ENCODE assay signal across 13 cellular contexts in genomic region chr5:139678751-139679750, GRCh38. TPM values are rescaled to one million over a fixed set of nuclear protein-coding genes. Genes with fewer than 3 reads are reported as not detected.
DNase-seq lines count a peak whose midpoint lies in the region; ATAC-seq and TF ChIP-seq lines count a peak whose summit lies in the region.
"Had no signal": no experiment of that assay in that cellular context is flagged by ENCODE, and none has a peak within 500 bp of the region (broad histone marks: within the 10 kb centered on the region; RNA-seq: fewer than 3 reads in every experiment).

No MANE protein-coding gene starts in this region.

- H3K4me2 ChIP-seq in HCT116 (ENCODE audit: low read length), result no peak overlapping the region

- in situ Hi-C loops in astrocyte of the spinal cord (cut with HindIII; ENCODE audit: low sequenced_read_pairs), result no loop called here

- RAD21 ChIA-PET in HCT116 (lab: Charles Lee; ENCODE audit: low non-redundant PET in 1 of 2, low total read pairs in 2 of 2, uncharacterized antibody in 2 of 2, unreplicated experiment in 2 of 2), result interaction anchor here in 1 of 2 experiments (0.7 kb wide), 1 partner anchor 40 kb away, joined by 3 read pairs; no protein-coding TSS in a partner anchor

- H3K79me2 ChIP-seq in HCT116 (ENCODE audit: insufficient read depth, low read length), result peaks cover 28% of the 10 kb centered on the region

- no peak overlapping the region for H2AFZ ChIP-seq in HCT116 (ENCODE audit: low read depth, low read length, poor library complexity, severe bottlenecking)

- H3K9me3 ChIP-seq in HCT116 (ENCODE audit: control insufficient read depth in 1 of 2, insufficient read depth in 1 of 2, low read depth in 1 of 2, low read length in 2 of 2), result no peaks in the 10 kb centered on the region
- no peaks in the 10 kb centered on the region for H3K9me3 ChIP-seq in prostate gland
- H3K9me3 ChIP-seq: Peyer's patch had no signal

- no peak overlapping the region for H3K9ac ChIP-seq in HCT116 (ENCODE audit: low read length)

- TF ChIP-seq POLR2A in HCT116 (IDR thresholded peaks at IDR 0.05; ENCODE audit: borderline replicate concordance, extremely low read depth, insufficient read depth, insufficient read length) (no peak), prostate gland (IDR thresholded peaks at IDR 0.05) (no peak)

- no peaks in the 10 kb centered on the region for H3K27me3 ChIP-seq in HCT116 (ENCODE audit: insufficient read depth, low read length)
- H3K27me3 ChIP-seq in prostate gland (replicated peaks; ENCODE audit: insufficient read depth), result no peaks in the 10 kb centered on the region
- H3K27me3 ChIP-seq: Peyer's patch had no signal

- H3K4me1 ChIP-seq in HCT116 (ENCODE audit: control insufficient read depth in 1 of 2, insufficient read depth in 2 of 2, low read length in 2 of 2), result peaks cover 17 to 27% of the 10 kb centered on the region in 2 experiments; a peak in 3 of 4 replicates
- no peaks in the 10 kb centered on the region for H3K4me1 ChIP-seq in prostate gland (replicated peaks)

- POLR2A ChIA-PET in HCT116 (lab: Charles Lee), result no interaction called here
- POLR2A ChIA-PET in GM10248 (lab: Yijun Ruan, JAX), result no interaction called here

- no peaks in the 10 kb centered on the region for H3K9me2 ChIP-seq in HCT116 (ENCODE audit: insufficient read depth)

- H3K4me3 Mint-ChIP-seq in immature natural killer cell, result peak overlapping the region in 4 of 5 donors; percentile 14 to 68 (median 49)
- no peak overlapping the region for H3K4me3 Mint-ChIP-seq in stimulated activated memory B cell treated with anti-CD40 and anti-IgM and Interleukin-4, amounts not matched to agents 10 μg/mL and 1 μg/mL and 100 μg/mL, for 72 hours
- H3K4me3 Mint-ChIP-seq in activated naive CD8-positive, alpha-beta T cell treated with anti-CD3 and anti-CD28 coated beads for 36 hours, result no peak overlapping the region

- H3K27ac Mint-ChIP-seq in immature natural killer cell, result peak overlapping the region; percentile 39 to 93 (median 74)
- peak overlapping the region; percentile 57 for H3K27ac Mint-ChIP-seq in stimulated activated memory B cell treated with anti-CD40 and anti-IgM and Interleukin-4, amounts not matched to agents 10 μg/mL and 1 μg/mL and 100 μg/mL, for 72 hours
- H3K27ac Mint-ChIP-seq in activated naive CD8-positive, alpha-beta T cell treated with anti-CD3 and anti-CD28 coated beads for 36 hours, result no peak overlapping the region

- peak; percentile 42; the same call in 1 of the 2 replicates for ATAC-seq in HCT116
- ATAC-seq in stimulated activated memory B cell treated with anti-CD40 and anti-IgM and Interleukin-4, amounts not matched to agents 10 μg/mL and 1 μg/mL and 100 μg/mL, for 72 hours, result no peak

- H4K20me1 ChIP-seq in HCT116 (ENCODE audit: insufficient read depth), result no peaks in the 10 kb centered on the region

- peaks cover 0 to 9% (median 2%) of the 10 kb centered on the region in 3 donors for H3K27me3 Mint-ChIP-seq in immature natural killer cell (ENCODE audit: low read depth in 3 of 3)
- H3K27me3 Mint-ChIP-seq in stimulated activated memory B cell treated with anti-CD40 and anti-IgM and Interleukin-4, amounts not matched to agents 10 μg/mL and 1 μg/mL and 100 μg/mL, for 72 hours, result no peaks in the 10 kb centered on the region
- H3K27me3 Mint-ChIP-seq in activated naive CD8-positive, alpha-beta T cell treated with anti-CD3 and anti-CD28 coated beads for 36 hours, result no peaks in the 10 kb centered on the region

- peaks cover 0 to 2% (median 0%) of the 10 kb centered on the region in 6 donors for H3K9me3 Mint-ChIP-seq in immature natural killer cell
- H3K9me3 Mint-ChIP-seq in stimulated activated memory B cell treated with anti-CD40 and anti-IgM and Interleukin-4, amounts not matched to agents 10 μg/mL and 1 μg/mL and 100 μg/mL, for 72 hours, result no peaks in the 10 kb centered on the region
- H3K9me3 Mint-ChIP-seq in activated naive CD8-positive, alpha-beta T cell treated with anti-CD3 and anti-CD28 coated beads for 36 hours, result no peaks in the 10 kb centered on the region

- no peak for DNase-seq in HCT116 (ENCODE audit: low read depth, low spot score)
- DNase-seq in astrocyte of the spinal cord (ENCODE audit: low read depth, low spot score), result peak; percentile 66
- DNase-seq in immature natural killer cell, result no peak
- DNase-seq in prostate gland (ENCODE audit: low spot score), result no peak
- no peak for DNase-seq in activated naive CD8-positive, alpha-beta T cell treated with anti-CD3 and anti-CD28 coated beads for 36 hours
- DNase-seq in GM10248 (ENCODE audit: extremely low spot score), result no peak
- DNase-seq in SK-N-DZ (ENCODE audit: low spot score), result no peak
- DNase-seq: activated CD4-positive, alpha-beta T cell treated with anti-CD3 and anti-CD28 coated beads for 48 hours; DMS153; NCI-H1417; Peyer's patch; stimulated activated CD4-positive, alpha-beta T cell treated with anti-CD3 and anti-CD28 coated beads, Interleukin-4, amount 100 ng/mL, for 4 hours had no signal

- TF ChIP-seq RAD21 in HCT116 (IDR thresholded peaks at IDR 0.05; ENCODE audit: low read depth), result no peak

- BruUV-seq in HCT116 (replicated peaks; lab: Mats Ljungman, UMichigan), result no TSS peak

- peaks cover 3 to 23% (median 11%) of the 10 kb centered on the region in 3 donors for H3K36me3 Mint-ChIP-seq in immature natural killer cell
- peaks cover 54% of the 10 kb centered on the region for H3K36me3 Mint-ChIP-seq in stimulated activated memory B cell treated with anti-CD40 and anti-IgM and Interleukin-4, amounts not matched to agents 10 μg/mL and 1 μg/mL and 100 μg/mL, for 72 hours
- H3K36me3 Mint-ChIP-seq in activated naive CD8-positive, alpha-beta T cell treated with anti-CD3 and anti-CD28 coated beads for 36 hours, result no peaks in the 10 kb centered on the region

- H3K27ac ChIP-seq in HCT116 (ENCODE audit: low read depth, low read length), result peak overlapping the region; percentile 46; the same call in 1 of the 2 replicates
- no peak overlapping the region for H3K27ac ChIP-seq in prostate gland

- CTCF ChIA-PET in HCT116 (lab: Charles Lee) (interaction anchor here (1.0 to 1.1 kb wide), 3 partner anchors 18 to 96 kb away, joined by 3 read pairs; no protein-coding TSS in a partner anchor), GM10248 (lab: Yijun Ruan, JAX) (interaction anchor here (0.8 to 5.6 kb wide), 7 partner anchors 8 to 87 kb away, joined by 3 to 35 read pairs (median 4); no protein-coding TSS in a partner anchor)

- H3K4me3 ChIP-seq in HCT116 (replicated peaks in 1 of 2; ENCODE audit: low read depth in 1 of 2, low read length in 2 of 2), result no peak overlapping the region
- H3K4me3 ChIP-seq in astrocyte of the spinal cord (ENCODE audit: low read depth, low read length), result no peak overlapping the region
- H3K4me3 ChIP-seq in prostate gland, result no peak overlapping the region
- H3K4me3 ChIP-seq: Peyer's patch had no signal

- H3K36me3 ChIP-seq in HCT116 (ENCODE audit: control insufficient read depth in 1 of 2, insufficient read depth in 2 of 2, low read length in 2 of 2) (peaks cover 0 to 6% of the 10 kb centered on the region in 2 experiments; a peak in 2 of 4 replicates), prostate gland (no peaks in the 10 kb centered on the region)

- WGBS in prostate gland, result 83% methylated on average over 17 of the region's 17 CpGs

- H3K4me1 Mint-ChIP-seq in immature natural killer cell, result peaks cover 67 to 81% of the 10 kb centered on the region in 2 donors
- H3K4me1 Mint-ChIP-seq in stimulated activated memory B cell treated with anti-CD40 and anti-IgM and Interleukin-4, amounts not matched to agents 10 μg/mL and 1 μg/mL and 100 μg/mL, for 72 hours, result peaks cover 72% of the 10 kb centered on the region
- peaks cover 2% of the 10 kb centered on the region for H3K4me1 Mint-ChIP-seq in activated naive CD8-positive, alpha-beta T cell treated with anti-CD3 and anti-CD28 coated beads for 36 hours

- TF ChIP-seq CTCF in HCT116 (IDR thresholded peaks at IDR 0.05 in 2 of 3, conservative IDR thresholded peaks at IDR 0.05 in 1 of 3; ENCODE audit: borderline replicate concordance in 1 of 3, insufficient read depth in 1 of 3, low read depth in 2 of 3, low read length in 2 of 3) (no peak), astrocyte of the spinal cord (IDR thresholded peaks at IDR 0.05; ENCODE audit: low read depth, low read length) (no peak), prostate gland (IDR thresholded peaks at IDR 0.05) (no peak), GM10248 (IDR thresholded peaks at IDR 0.05; ENCODE audit: control extremely low read depth, extremely low read depth, low read depth, missing control alignments) (no peak)

- intact Hi-C loops in HCT116 (cut with micrococcal nuclease), result no loop called here
- intact Hi-C loops in prostate gland (cut with DNase I), result no loop called here

TF ChIP-seq in HCT116, 20 proteins besides CTCF, POLR2A, EP300 and RAD21 (continues in another document):
- TF ChIP-seq SIN3A (IDR thresholded peaks at IDR 0.05; ENCODE audit: low read depth) (no peak), FOSL1 (IDR thresholded peaks at IDR 0.05; ENCODE audit: low read depth) (no peak), YY1 (IDR thresholded peaks at IDR 0.05; ENCODE audit: extremely low read depth, insufficient replicate concordance, low read depth, low read length) (no peak), SRF (IDR thresholded peaks at IDR 0.05; ENCODE audit: low read depth) (no peak), JUND (IDR thresholded peaks at IDR 0.05) (no peak), ELF1 (IDR thresholded peaks at IDR 0.05; ENCODE audit: borderline replicate concordance, low read depth) (no peak), CEBPB (IDR thresholded peaks at IDR 0.05; ENCODE audit: low read depth) (no peak), ATF3 (IDR thresholded peaks at IDR 0.05) (no peak), SP1 (IDR thresholded peaks at IDR 0.05; ENCODE audit: low read depth) (no peak), ZNF274 (IDR thresholded peaks at IDR 0.05; ENCODE audit: low read depth, low read length) (no peak), TCF7L2 (IDR thresholded peaks at IDR 0.05; ENCODE audit: borderline replicate concordance, extremely low read depth, insufficient read depth, insufficient read length) (no peak), MAX (IDR thresholded peaks at IDR 0.05) (no peak), POLR2AphosphoS5 (IDR thresholded peaks at IDR 0.05; ENCODE audit: low read depth, low read length) (no peak)

RNA-seq across cellular contexts. Expression of gene CXXC5, which starts 30.9 kb away (rescaled TPM):
- total RNA-seq in HCT116 (2021; ENCODE audit: unreplicated experiment) (43.1 TPM), prostate gland (10 to 100 TPM; 47.4 to 47.7 TPM)
- 34.4 and 46.2 TPM in 2 replicates for polyA plus RNA-seq in HCT116 (2012)
- 100 to 1,000 TPM; 339 to 410 (median 385) TPM for polyA plus RNA-seq in immature natural killer cell
- 1 to 10 TPM; 1.3 to 2.0 TPM for total RNA-seq in activated naive CD8-positive, alpha-beta T cell treated with anti-CD3 and anti-CD28 coated beads for 36 hours
- 24.9 and 31.1 TPM in 2 replicates for polyA plus RNA-seq in SK-N-DZ (2014; cell fraction: cytosol; rRNA removed)
- polyA plus RNA-seq in SK-N-DZ (2014; cell fraction: nucleus; rRNA removed), result 15.4 and 23.8 TPM in 2 replicates

Comparison
In these comparisons a context has a peak if more than half of its experiments do, and no peak if none do; other contexts are left out.
1. H3K4me3 Mint-ChIP-seq: peak in immature natural killer cell (4 of 5); none in stimulated activated memory B cell treated with anti-CD40 and anti-IgM and Interleukin-4, amounts not matched to agents 10 μg/mL and 1 μg/mL and 100 μg/mL, for 72 hours (single experiment) and activated naive CD8-positive, alpha-beta T cell treated with anti-CD3 and anti-CD28 coated beads for 36 hours (single experiment).
2. RNA of gene CXXC5, which starts 30.9 kb away (total RNA-seq): 47.4 to 47.7 TPM in prostate gland and 43.1 TPM in HCT116 (single experiment); 1.3 to 2.0 TPM in activated naive CD8-positive, alpha-beta T cell treated with anti-CD3 and anti-CD28 coated beads for 36 hours; every median in the first group is over 10 times any median in the second.